Comparison of ENCODE assay signal across 11 cellular contexts in genomic region chrX:132270699-132271098, GRCh38. TPM values are rescaled to one million over a fixed set of nuclear protein-coding genes. Genes with fewer than 3 reads are reported as not detected.
DNase-seq lines count a peak whose midpoint lies in the region; ATAC-seq and TF ChIP-seq lines count a peak whose summit lies in the region.
"Had no signal": no experiment of that assay in that cellular context is flagged by ENCODE, and none has a peak within 500 bp of the region (broad histone marks: within the 10 kb centered on the region; RNA-seq: fewer than 3 reads in every experiment).

No MANE protein-coding gene starts in this region.

- H3K14ac ChIP-seq in trophoblast cell (ENCODE audit: low read length), result no peak overlapping the region

- H3K9me3 Mint-ChIP-seq in stimulated activated memory B cell treated with anti-CD40 and anti-IgM and Interleukin-4, amounts not matched to agents 10 μg/mL and 1 μg/mL and 100 μg/mL, for 72 hours, result no peaks in the 10 kb centered on the region
- no peaks in the 10 kb centered on the region for H3K9me3 Mint-ChIP-seq in activated T-helper 1 cell treated with anti-CD3 and anti-CD28 coated beads, Interleukin-12 subunit alpha, Interleukin-12 subunit beta, Interleukin-2, Interleukin-4 antibody, amounts not matched to agents 30 ng/mL and 10 ng/mL and 1 ng/mL, durations not matched to agents 14 hours and 24 hours and 36 hours
- H3K9me3 Mint-ChIP-seq: activated T-cell treated with anti-CD3 and anti-CD28 coated beads, Interleukin-2, amount 50 U/mL, for 24 hours had no signal

- H2BK12ac ChIP-seq in trophoblast cell (ENCODE audit: low read length), result no peak overlapping the region

- no peak overlapping the region for H2BK120ac ChIP-seq in trophoblast cell (ENCODE audit: insufficient read depth, low read length, poor library complexity)

- POLR2A ChIA-PET in BJ (lab: Charles Lee), result no interaction called here

- no peak overlapping the region for H4K91ac ChIP-seq in trophoblast cell (ENCODE audit: low read depth, low read length)

- H3K4me1 Mint-ChIP-seq in stimulated activated memory B cell treated with anti-CD40 and anti-IgM and Interleukin-4, amounts not matched to agents 10 μg/mL and 1 μg/mL and 100 μg/mL, for 72 hours, result no peaks in the 10 kb centered on the region
- peaks cover 8% of the 10 kb centered on the region for H3K4me1 Mint-ChIP-seq in activated T-helper 1 cell treated with anti-CD3 and anti-CD28 coated beads, Interleukin-12 subunit alpha, Interleukin-12 subunit beta, Interleukin-2, Interleukin-4 antibody, amounts not matched to agents 30 ng/mL and 10 ng/mL and 1 ng/mL, durations not matched to agents 14 hours and 24 hours and 36 hours (ENCODE audit: low read depth)

- no peak for TF ChIP-seq CTCF in BJ (IDR thresholded peaks at IDR 0.05; ENCODE audit: insufficient read depth, low read depth, low read length)
- TF ChIP-seq CTCF in RWPE2 (IDR thresholded peaks at IDR 0.05; ENCODE audit: poor library complexity, severe bottlenecking), result no peak
- TF ChIP-seq CTCF in foreskin fibroblast (IDR thresholded peaks at IDR 0.05; ENCODE audit: low read depth, low read length), result no peak

- H3K9me3 ChIP-seq in RWPE2 (ENCODE audit: severe bottlenecking) (no peaks in the 10 kb centered on the region), trophoblast cell (ENCODE audit: insufficient read depth, low read depth, low read length) (no peaks in the 10 kb centered on the region)

- no peaks in the 10 kb centered on the region for H3K27me3 Mint-ChIP-seq in stimulated activated memory B cell treated with anti-CD40 and anti-IgM and Interleukin-4, amounts not matched to agents 10 μg/mL and 1 μg/mL and 100 μg/mL, for 72 hours
- no peaks in the 10 kb centered on the region for H3K27me3 Mint-ChIP-seq in activated T-helper 1 cell treated with anti-CD3 and anti-CD28 coated beads, Interleukin-12 subunit alpha, Interleukin-12 subunit beta, Interleukin-2, Interleukin-4 antibody, amounts not matched to agents 30 ng/mL and 10 ng/mL and 1 ng/mL, durations not matched to agents 14 hours and 24 hours and 36 hours (ENCODE audit: insufficient read depth)

- H3K4me1 ChIP-seq in RWPE2 (ENCODE audit: insufficient read depth, poor library complexity, severe bottlenecking), result peaks cover 10% of the 10 kb centered on the region
- no peaks in the 10 kb centered on the region for H3K4me1 ChIP-seq in trophoblast cell (ENCODE audit: control insufficient read depth in 1 of 2, insufficient read depth in 2 of 2, low read length in 2 of 2)

- no peak overlapping the region for H3K27ac Mint-ChIP-seq in stimulated activated memory B cell treated with anti-CD40 and anti-IgM and Interleukin-4, amounts not matched to agents 10 μg/mL and 1 μg/mL and 100 μg/mL, for 72 hours
- no peak overlapping the region for H3K27ac Mint-ChIP-seq in activated T-helper 1 cell treated with anti-CD3 and anti-CD28 coated beads, Interleukin-12 subunit alpha, Interleukin-12 subunit beta, Interleukin-2, Interleukin-4 antibody, amounts not matched to agents 30 ng/mL and 10 ng/mL and 1 ng/mL, durations not matched to agents 14 hours and 24 hours and 36 hours
- H3K27ac Mint-ChIP-seq: activated T-cell treated with anti-CD3 and anti-CD28 coated beads, Interleukin-2, amount 50 U/mL, for 24 hours had no signal

- intact Hi-C loops in activated T-helper 1 cell treated with anti-CD3 and anti-CD28 coated beads, Interleukin-12 subunit alpha, Interleukin-12 subunit beta, Interleukin-2, Interleukin-4 antibody, amounts not matched to agents 30 ng/mL and 10 ng/mL and 1 ng/mL, durations not matched to agents 14 hours and 24 hours and 36 hours (cut with micrococcal nuclease), result no loop called here

- DNase-seq in BJ (ENCODE audit: low read depth) (peak; percentile 58), RWPE2 (ENCODE audit: low spot score) (no peak), foreskin fibroblast (peak; percentile 83 to 93), trophoblast cell (peak; percentile 38 to 74), dermis blood vessel endothelial cell (no peak)
- DNase-seq in activated T-helper 1 cell treated with anti-CD3 and anti-CD28 coated beads, Interleukin-12 subunit alpha, Interleukin-12 subunit beta, Interleukin-2, Interleukin-4 antibody, amounts not matched to agents 30 ng/mL and 10 ng/mL and 1 ng/mL, durations not matched to agents 14 hours and 24 hours and 36 hours (ENCODE audit: low spot score), result no peak
- DNase-seq: activated T-cell treated with anti-CD3 and anti-CD28 coated beads, Interleukin-2, amount 50 U/mL, for 24 hours; Karpas-422; NCI-H69 had no signal

- H3K79me2 ChIP-seq in trophoblast cell (ENCODE audit: control insufficient read depth, insufficient read depth, low read length, poor library complexity), result no peaks in the 10 kb centered on the region

- H3K9ac ChIP-seq in trophoblast cell (ENCODE audit: low read length), result no peak overlapping the region

- no peak overlapping the region for H4K8ac ChIP-seq in trophoblast cell (ENCODE audit: low read depth, low read length)

- H2AK5ac ChIP-seq in trophoblast cell (ENCODE audit: low read length), result no peak overlapping the region

- H3K4me3 Mint-ChIP-seq in stimulated activated memory B cell treated with anti-CD40 and anti-IgM and Interleukin-4, amounts not matched to agents 10 μg/mL and 1 μg/mL and 100 μg/mL, for 72 hours, result no peak overlapping the region
- H3K4me3 Mint-ChIP-seq in activated T-helper 1 cell treated with anti-CD3 and anti-CD28 coated beads, Interleukin-12 subunit alpha, Interleukin-12 subunit beta, Interleukin-2, Interleukin-4 antibody, amounts not matched to agents 30 ng/mL and 10 ng/mL and 1 ng/mL, durations not matched to agents 14 hours and 24 hours and 36 hours, result no peak overlapping the region
- H3K4me3 Mint-ChIP-seq: activated T-cell treated with anti-CD3 and anti-CD28 coated beads, Interleukin-2, amount 50 U/mL, for 24 hours had no signal

- no peak overlapping the region for H2AFZ ChIP-seq in trophoblast cell (ENCODE audit: insufficient read depth, low read length, poor library complexity)

- ATAC-seq in RWPE2 (ENCODE audit: low read depth) (peak; percentile 90), HG02970 (IDR thresholded peaks at IDR 0.05; ENCODE audit: low FRiP score, unreplicated experiment) (no peak)
- ATAC-seq in stimulated activated memory B cell treated with anti-CD40 and anti-IgM and Interleukin-4, amounts not matched to agents 10 μg/mL and 1 μg/mL and 100 μg/mL, for 72 hours, result no peak

- H3K4me3 ChIP-seq in BJ (ENCODE audit: low read depth, low read length) (no peak overlapping the region), RWPE2 (ENCODE audit: severe bottlenecking) (no peak overlapping the region), foreskin fibroblast (ENCODE audit: low read depth in 1 of 2, low read length in 2 of 2) (no peak overlapping the region), trophoblast cell (ENCODE audit: low read depth, low read length) (no peak overlapping the region)

- no peaks in the 10 kb centered on the region for H3K79me1 ChIP-seq in trophoblast cell (ENCODE audit: low read length)

- no peak overlapping the region for H4K12ac ChIP-seq in trophoblast cell (ENCODE audit: low read depth, low read length)

- H3K36me3 ChIP-seq in BJ (ENCODE audit: control insufficient read depth, insufficient read depth, low read length) (no peaks in the 10 kb centered on the region), RWPE2 (ENCODE audit: low read depth) (no peaks in the 10 kb centered on the region), trophoblast cell (ENCODE audit: control insufficient read depth in 1 of 2, insufficient read depth in 2 of 2, low read length in 2 of 2) (no peaks in the 10 kb centered on the region)

- H3K27ac ChIP-seq in RWPE2 (ENCODE audit: poor library complexity, severe bottlenecking) (peak overlapping the region; percentile 63), trophoblast cell (ENCODE audit: low read depth, low read length) (no peak overlapping the region)

- no peak overlapping the region for H3K18ac ChIP-seq in trophoblast cell (ENCODE audit: low read length)

- no peak overlapping the region for H3K4me2 ChIP-seq in trophoblast cell (ENCODE audit: low read length)

- WGBS in trophoblast cell (ENCODE audit: extremely low coverage, insufficient coverage, insufficient read length), result no CpG with 5 or more reads among the region's 3 CpGs

- H3K4ac ChIP-seq in trophoblast cell (ENCODE audit: low read depth, low read length), result no peak overlapping the region

- CTCF ChIA-PET in BJ (lab: Yijun Ruan, JAX), result no interaction called here

- no peak overlapping the region for H3K23ac ChIP-seq in trophoblast cell (ENCODE audit: low read length)

- no peak overlapping the region for H2BK5ac ChIP-seq in trophoblast cell (ENCODE audit: low read depth, low read length, poor library complexity)

- peaks cover 5% of the 10 kb centered on the region for H3K36me3 Mint-ChIP-seq in stimulated activated memory B cell treated with anti-CD40 and anti-IgM and Interleukin-4, amounts not matched to agents 10 μg/mL and 1 μg/mL and 100 μg/mL, for 72 hours
- no peaks in the 10 kb centered on the region for H3K36me3 Mint-ChIP-seq in activated T-helper 1 cell treated with anti-CD3 and anti-CD28 coated beads, Interleukin-12 subunit alpha, Interleukin-12 subunit beta, Interleukin-2, Interleukin-4 antibody, amounts not matched to agents 30 ng/mL and 10 ng/mL and 1 ng/mL, durations not matched to agents 14 hours and 24 hours and 36 hours (ENCODE audit: low read depth)

- no peaks in the 10 kb centered on the region for H3K27me3 ChIP-seq in BJ (ENCODE audit: control insufficient read depth, insufficient read depth, low read length)
- H3K27me3 ChIP-seq in RWPE2 (ENCODE audit: insufficient read depth, poor library complexity, severe bottlenecking), result no peaks in the 10 kb centered on the region
- H3K27me3 ChIP-seq in trophoblast cell (ENCODE audit: insufficient read depth, low read length), result no peaks in the 10 kb centered on the region

RNA-seq across cellular contexts. Expression of gene RAP2C, which starts 51.5 kb away (rescaled TPM):
- polyA plus RNA-seq in BJ (2011; rRNA removed), result 9.0 and 14.0 TPM in 2 replicates
- polyA minus RNA-seq in BJ (2011; rRNA and poly(A)+ RNA removed), result 13.4 and 15.9 TPM in 2 replicates
- 25.1 and 26.9 TPM in 2 replicates for polyA plus RNA-seq in trophoblast cell (2013)
- total RNA-seq in dermis blood vessel endothelial cell, result 16.8 and 27.4 TPM in 2 replicates
- total RNA-seq in activated T-helper 1 cell treated with anti-CD3 and anti-CD28 coated beads, Interleukin-12 subunit alpha, Interleukin-12 subunit beta, Interleukin-2, Interleukin-4 antibody, amounts not matched to agents 30 ng/mL and 10 ng/mL and 1 ng/mL, durations not matched to agents 14 hours and 24 hours and 36 hours, result 33.8 and 37.6 TPM in 2 replicates

Comparison
In these comparisons a context has a peak if more than half of its experiments do, and no peak if none do; other contexts are left out.
1. DNase-seq: peak in BJ (single experiment), foreskin fibroblast (2 of 2) and trophoblast cell (2 of 2); none in RWPE2 (single experiment), dermis blood vessel endothelial cell (single experiment) and activated T-helper 1 cell treated with anti-CD3 and anti-CD28 coated beads, Interleukin-12 subunit alpha, Interleukin-12 subunit beta, Interleukin-2, Interleukin-4 antibody, amounts not matched to agents 30 ng/mL and 10 ng/mL and 1 ng/mL, durations not matched to agents 14 hours and 24 hours and 36 hours (single experiment).